18 cellular contexts compared by ENCODE assay signal in genomic region chr2:216677439-216678097, GRCh38. TPM values are rescaled to one million over a fixed set of nuclear protein-coding genes. Genes with fewer than 3 reads are reported as not detected.
"Had no signal": no experiment of that assay in that cellular context is flagged by ENCODE, and none has a peak within 500 bp of the region (broad histone marks: within the 10 kb centered on the region; RNA-seq: fewer than 3 reads in every experiment).

No MANE protein-coding gene starts in this region.

- H3K27me3 ChIP-seq: testis, vagina had no signal

- H3K4me1 Mint-ChIP-seq: memory B cell had no signal

- H3K36me3 Mint-ChIP-seq: activated naive CD4-positive, alpha-beta T cell treated with anti-CD3 and anti-CD28 coated beads, Interleukin-2, amount 50 U/mL, for 72 hours; memory B cell had no signal

- H3K4me3 ChIP-seq: testis, vagina had no signal

- H3K9me3 Mint-ChIP-seq: activated CD4-positive, alpha-beta T cell treated with anti-CD3 and anti-CD28 coated beads, Interleukin-2, amount 10 ng/mL, durations not matched to agents 7 days and 5 days; activated naive CD4-positive, alpha-beta T cell treated with anti-CD3 and anti-CD28 coated beads, Interleukin-2, amount 50 U/mL, for 72 hours; memory B cell; neural crest cell had no signal

- H3K9me3 ChIP-seq: testis, vagina had no signal

- DNase-seq: activated CD4-positive, alpha-beta T cell treated with anti-CD3 and anti-CD28 coated beads, Interleukin-2, amount 10 ng/mL, durations not matched to agents 7 days and 5 days; activated CD4-positive, CD25-positive, alpha-beta regulatory T cell; activated effector memory CD4-positive, alpha-beta T cell treated with Interleukin-2 at 50 U/mL for 16 hours; activated T-cell treated with anti-CD3 and anti-CD28 coated beads, Interleukin-2, amount 50 U/mL, for 1 hour; amniotic stem cell; dermis blood vessel endothelial cell; erythroblast; glutamatergic neuron; stimulated activated naive CD8-positive, alpha-beta T cell treated with anti-CD3 and anti-CD28 coated beads, Interleukin-15, Interleukin-2, amounts not matched to agents 100 U/mL and 50 U/mL, for 24 hours; T-helper 17 cell; testis had no signal

- H3K27ac ChIP-seq: testis, vagina had no signal

- H3K4me3 Mint-ChIP-seq: activated CD4-positive, alpha-beta T cell treated with anti-CD3 and anti-CD28 coated beads, Interleukin-2, amount 10 ng/mL, durations not matched to agents 7 days and 5 days; brain; memory B cell; neural crest cell; T-helper 17 cell had no signal

- H3K27ac Mint-ChIP-seq: activated CD4-positive, alpha-beta T cell treated with anti-CD3 and anti-CD28 coated beads, Interleukin-2, amount 10 ng/mL, durations not matched to agents 7 days and 5 days; memory B cell; T-helper 17 cell had no signal

- ATAC-seq: activated naive CD4-positive, alpha-beta T cell treated with anti-CD3 and anti-CD28 coated beads, Interleukin-2, amount 50 U/mL, for 72 hours; right cardiac atrium; SK-N-SH treated with all-trans-retinoic acid at 6 μM for 48 hours; stimulated activated naive CD8-positive, alpha-beta T cell treated with anti-CD3 and anti-CD28 coated beads, Interleukin-15, Interleukin-2, amounts not matched to agents 100 U/mL and 50 U/mL, for 24 hours; T-helper 17 cell had no signal

RNA-seq across cellular contexts. Expression of gene IGFBP5, which starts 17.8 kb away (rescaled TPM):
- total RNA-seq: activated CD4-positive, alpha-beta T cell treated with anti-CD3 and anti-CD28 coated beads, Interleukin-2, amount 10 ng/mL, durations not matched to agents 7 days and 5 days; T-helper 17 cell had no signal
